8 cellular contexts compared by ENCODE assay signal in the genomic region with DNA sequence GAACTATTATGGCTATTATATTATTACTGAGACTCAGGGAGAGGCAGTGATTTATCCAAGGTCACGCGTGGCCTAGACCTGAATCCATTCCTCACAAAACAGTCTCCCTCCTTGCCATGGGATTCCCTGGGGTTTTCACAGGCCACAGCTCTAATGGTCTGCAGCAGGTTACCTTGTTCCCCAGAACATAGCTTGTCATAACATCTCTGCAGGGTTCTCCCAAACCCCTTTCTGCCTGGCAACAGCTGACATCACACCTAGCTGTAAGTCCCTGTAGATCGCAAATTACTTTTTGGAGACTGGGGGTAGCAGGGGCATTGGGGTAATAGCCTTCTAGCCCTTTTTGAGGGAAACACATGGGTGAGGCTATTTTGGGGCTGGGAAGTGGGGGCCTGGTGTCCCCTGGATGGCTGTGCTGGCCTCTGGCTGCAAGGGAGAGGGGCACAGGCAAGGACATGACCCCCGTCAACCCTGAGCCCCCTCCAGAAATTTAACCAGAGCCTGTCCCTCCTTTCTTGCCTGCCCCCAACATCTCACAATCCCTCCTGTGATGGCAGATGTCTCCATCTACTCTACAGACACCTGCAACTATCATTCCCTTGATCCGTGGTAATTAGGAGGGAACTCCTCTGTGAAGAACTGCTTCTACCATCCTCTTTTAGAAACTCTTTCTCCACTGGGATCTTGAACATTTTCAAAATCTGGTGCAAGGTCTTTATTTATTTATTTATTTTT. TPM values are rescaled to one million over a fixed set of nuclear protein-coding genes. Genes with fewer than 3 reads are reported as not detected.
DNase-seq lines count a peak whose midpoint lies in the region; ATAC-seq, FAIRE-seq and TF ChIP-seq lines count a peak whose summit lies in the region.

No MANE protein-coding gene starts in this region.

- peaks cover 32% of the 10 kb centered on the region for H4K20me1 ChIP-seq in GM12878 (ENCODE audit: control insufficient read depth, insufficient read depth)

- H2AFZ ChIP-seq in GM12878 (ENCODE audit: control insufficient read depth, low read depth, low read length), result no peak overlapping the region

- no peaks in the 10 kb centered on the region for H3K27me3 Mint-ChIP-seq in T-helper 1 cell treated with Interleukin-12 subunit alpha and Interleukin-12 subunit beta and Interleukin-4 antibody, amounts not matched to agents 30 μg/mL and 1 μg/mL, for 36 hours (ENCODE audit: low read depth)
- no peaks in the 10 kb centered on the region for H3K27me3 Mint-ChIP-seq in mesothelial cell of epicardium (ENCODE audit: low read depth)

- H3K4me2 ChIP-seq in GM12878 (ENCODE audit: control insufficient read depth, insufficient read depth), result peak overlapping the region; percentile 68

- peak overlapping the region; percentile 100 for H3K9ac ChIP-seq in GM12878 (ENCODE audit: control insufficient read depth, insufficient read depth, low read length)

- FAIRE-seq in GM12878 (lab: Jason Lieb, UNC), result no peak

- CTCF ChIA-PET in GM12878 (lab: Yijun Ruan, JAX), result interaction anchor here (1.0 to 3.0 kb wide), 7 partner anchors 11 to 46 kb away, joined by 3 to 35 read pairs (median 5); no protein-coding TSS in a partner anchor

- H3K4me1 ChIP-seq in GM12878 (ENCODE audit: control insufficient read depth, insufficient read depth, low read length), result peaks cover 45% of the 10 kb centered on the region

- no peaks in the 10 kb centered on the region for H3K27me3 ChIP-seq in GM12878 (replicated peaks in 1 of 2; ENCODE audit: control insufficient read depth in 2 of 2, insufficient read depth in 2 of 2, low read length in 1 of 2)

- DNase-seq in GM12878 (ENCODE audit: low read depth, low spot score), result no peak
- DNase-seq in mesothelial cell of epicardium (ENCODE audit: low spot score in 2 of 2, unreplicated experiment in 2 of 2), result no peak
- peak; percentile 72 for DNase-seq in stimulated activated naive CD8-positive, alpha-beta T cell treated with anti-CD3 and anti-CD28 coated beads, Interleukin-15, Interleukin-2, amounts not matched to agents 100 U/mL and 50 U/mL, for 24 hours
- no peak for DNase-seq in NCI-H748 treated with DMSO at 0.1 percent for 48 hours (lab: John Stamatoyannopoulos, UW)
- no peak for DNase-seq in cortex of kidney (lab: John Stamatoyannopoulos, UW)

- peak overlapping the region; percentile 100 for H3K27ac ChIP-seq in GM12878 (ENCODE audit: control insufficient read depth, insufficient read depth)

- SMC1A ChIA-PET in GM12878 (lab: Charles Lee; ENCODE audit: uncharacterized antibody, unreplicated experiment), result interaction anchor here (0.6 to 3.5 kb wide), 8 partner anchors 8 to 79 kb away, joined by 3 to 23 read pairs (median 6); no protein-coding TSS in a partner anchor

- peaks cover 40% of the 10 kb centered on the region for H3K36me3 Mint-ChIP-seq in T-helper 1 cell treated with Interleukin-12 subunit alpha and Interleukin-12 subunit beta and Interleukin-4 antibody, amounts not matched to agents 30 μg/mL and 1 μg/mL, for 36 hours (ENCODE audit: low read depth)
- no peaks in the 10 kb centered on the region for H3K36me3 Mint-ChIP-seq in mesothelial cell of epicardium

- H3K9me3 ChIP-seq in GM12878 (replicated peaks; ENCODE audit: control insufficient read depth, insufficient read depth, low read length), result no peaks in the 10 kb centered on the region

- RAD21 ChIA-PET in GM12878 (lab: Charles Lee; ENCODE audit: unreplicated experiment), result interaction anchor here (1.0 to 5.3 kb wide), 12 partner anchors 8 to 76 kb away, joined by 4 to 49 read pairs (median 8); partner anchors contain the start of gene RPS14

- peaks cover 40% of the 10 kb centered on the region for H3K4me1 Mint-ChIP-seq in T-helper 1 cell treated with Interleukin-12 subunit alpha and Interleukin-12 subunit beta and Interleukin-4 antibody, amounts not matched to agents 30 μg/mL and 1 μg/mL, for 36 hours (ENCODE audit: low read depth)
- H3K4me1 Mint-ChIP-seq in mesothelial cell of epicardium, result peaks cover 21% of the 10 kb centered on the region

- H3K36me3 ChIP-seq in GM12878 (ENCODE audit: control insufficient read depth in 2 of 2, insufficient read depth in 2 of 2, low read length in 1 of 2), result peaks cover 13 to 23% of the 10 kb centered on the region in 2 experiments

- intact Hi-C loops in GM12878 (cut with micrococcal nuclease; ENCODE audit: unreplicated experiment), result loop anchor here (10.0 kb wide), 2 partner anchors 743 to 1607 kb away; partner anchors contain the start of gene ANXA6

- POLR2A ChIA-PET in GM12878 (lab: Charles Lee), result interaction anchor here (0.6 to 5.0 kb wide), 18 partner anchors 9 to 682 kb away, joined by 3 to 44 read pairs (median 7); no protein-coding TSS in a partner anchor

- in situ Hi-C loops in GM12878 (cut with MboI), result no loop called here

- WGBS in GM12878 (ENCODE audit: insufficient coverage, insufficient replicate concordance, low lambda C conversion rate, missing lambda C conversion rate), result 3% methylated on average over 5 of the region's 5 CpGs

- peak overlapping the region; percentile 99 for H3K4me3 ChIP-seq in GM12878

- no peak for TF ChIP-seq RAD21 in GM12878 (IDR thresholded peaks at IDR 0.05; ENCODE audit: insufficient read depth, low read depth, low read length)

- BruUV-seq in GM12878 (replicated peaks; lab: Mats Ljungman, UMichigan), result no TSS peak

- ATAC-seq in GM21737 (IDR thresholded peaks at IDR 0.05; ENCODE audit: unreplicated experiment) (peak; percentile 17), GM12878 (peak; percentile 1), HG03520 (IDR thresholded peaks at IDR 0.05; ENCODE audit: unreplicated experiment) (no peak)
- no peak for ATAC-seq in stimulated activated naive CD8-positive, alpha-beta T cell treated with anti-CD3 and anti-CD28 coated beads, Interleukin-15, Interleukin-2, amounts not matched to agents 100 U/mL and 50 U/mL, for 24 hours

- H3K79me2 ChIP-seq in GM12878 (ENCODE audit: control insufficient read depth, insufficient read depth, low read length), result peaks cover 79% of the 10 kb centered on the region

- H3K4me3 Mint-ChIP-seq in T-helper 1 cell treated with Interleukin-12 subunit alpha and Interleukin-12 subunit beta and Interleukin-4 antibody, amounts not matched to agents 30 μg/mL and 1 μg/mL, for 36 hours, result peak overlapping the region; percentile 95
- no peak overlapping the region for H3K4me3 Mint-ChIP-seq in mesothelial cell of epicardium

- H3K9me3 Mint-ChIP-seq in T-helper 1 cell treated with Interleukin-12 subunit alpha and Interleukin-12 subunit beta and Interleukin-4 antibody, amounts not matched to agents 30 μg/mL and 1 μg/mL, for 36 hours, result no peaks in the 10 kb centered on the region
- no peaks in the 10 kb centered on the region for H3K9me3 Mint-ChIP-seq in mesothelial cell of epicardium

- no peak for TF ChIP-seq CTCF in GM12878 (IDR thresholded peaks at IDR 0.05 in 2 of 3, conservative IDR thresholded peaks at IDR 0.05 in 1 of 3; ENCODE audit: control insufficient read depth in 2 of 3, extremely low read depth in 1 of 3, insufficient read depth in 1 of 3, low read depth in 3 of 3, low read length in 3 of 3)
- no peak for TF ChIP-seq CTCF in mesothelial cell of epicardium (IDR thresholded peaks at IDR 0.05; ENCODE audit: unreplicated experiment)

- peak overlapping the region; percentile 97 for H3K27ac Mint-ChIP-seq in T-helper 1 cell treated with Interleukin-12 subunit alpha and Interleukin-12 subunit beta and Interleukin-4 antibody, amounts not matched to agents 30 μg/mL and 1 μg/mL, for 36 hours
- peak overlapping the region; percentile 89 for H3K27ac Mint-ChIP-seq in mesothelial cell of epicardium

- peak; percentile 76 for TF ChIP-seq POLR2A in GM12878 (IDR thresholded peaks at IDR 0.05; ENCODE audit: low read depth, low read length)

- peak in 1 of 2 experiments; percentile 33; a peak in 1 of 4 replicates for TF ChIP-seq EP300 in GM12878 (IDR thresholded peaks at IDR 0.05; ENCODE audit: borderline replicate concordance in 1 of 2, control insufficient read depth in 1 of 2, low read depth in 2 of 2, low read length in 2 of 2)

RNA-seq across cellular contexts. Expression of gene CD74, which starts 1.3 kb away (rescaled TPM):
- total RNA-seq in GM12878 (2013; cell fraction: nucleolus; rRNA removed), result 2,823 and 2,919 TPM in 2 replicates
- total RNA-seq in GM12878 (2014; rRNA removed) (10,156 and 11,063 TPM in 2 replicates), GM12878 (2014; rRNA removed; fragmentation: Illumina TruSeq; extraction: Trizol) (2,507 and 2,767 TPM in 2 replicates), GM12878 (2021) (4,973 and 5,010 TPM in 2 replicates), mesothelial cell of epicardium (16.1 to 17.1 TPM (median 16.9 TPM) in 3 replicates)
- polyA plus RNA-seq in GM12878 (2011; ENCODE audit: low read depth), result 4,271 TPM
- polyA plus RNA-seq in GM12878 (2011; rRNA removed) (309 and 1,760 TPM in 2 replicates), GM12878 (2014; fragmentation: Illumina TruSeq; extraction: Trizol) (3,291 and 4,542 TPM in 2 replicates), GM12878 (2014; fragmentation: Nextera tagmentation; extraction: Ambion mirVana) (1,000 to 10,000 TPM; 1,387 to 2,107 TPM), GM12878 (2014; rRNA removed) (3,302 and 5,141 TPM in 2 replicates), GM12878 (2016; fragmentation: Nextera tagmentation; extraction: Ambion mirVana) (1,000 to 10,000 TPM; 6,006 to 6,596 TPM)
- 1,718 and 2,321 TPM in 2 replicates for polyA plus RNA-seq in GM12878 (2011; cell fraction: cytosol; rRNA removed)
- 1,510 and 1,766 TPM in 2 replicates for polyA plus RNA-seq in GM12878 (2011; cell fraction: nucleus; rRNA removed)
- polyA plus RNA-seq in GM12878 (2012), result 6,323 and 7,232 TPM in 2 replicates
- polyA minus RNA-seq in GM12878 (2011; rRNA and poly(A)+ RNA removed), result 1,457 and 1,517 TPM in 2 replicates
- polyA minus RNA-seq in GM12878 (2011; cell fraction: cytosol; rRNA and poly(A)+ RNA removed), result 1,302 and 1,364 TPM in 2 replicates
- 388 and 604 TPM in 2 replicates for polyA minus RNA-seq in GM12878 (2011; cell fraction: nucleus; rRNA and poly(A)+ RNA removed)

RNA-seq across cellular contexts. Expression of gene RPS14, which starts 38.1 kb away (rescaled TPM):
- total RNA-seq in GM12878 (2013; cell fraction: nucleolus; rRNA removed), result 281 and 294 TPM in 2 replicates
- 3,103 and 3,139 TPM in 2 replicates for total RNA-seq in GM12878 (2014; rRNA removed)
- 2,472 and 2,596 TPM in 2 replicates for total RNA-seq in GM12878 (2014; rRNA removed; fragmentation: Illumina TruSeq; extraction: Trizol)
- 3,369 and 3,514 TPM in 2 replicates for total RNA-seq in GM12878 (2021)
- polyA plus RNA-seq in GM12878 (2011; ENCODE audit: low read depth), result 9,466 TPM
- polyA plus RNA-seq in GM12878 (2011; rRNA removed), result 3,820 and 3,850 TPM in 2 replicates
- 6,340 and 8,149 TPM in 2 replicates for polyA plus RNA-seq in GM12878 (2011; cell fraction: cytosol; rRNA removed)
- 1,312 and 1,697 TPM in 2 replicates for polyA plus RNA-seq in GM12878 (2011; cell fraction: nucleus; rRNA removed)
- 4,574 and 5,154 TPM in 2 replicates for polyA plus RNA-seq in GM12878 (2012)
- polyA plus RNA-seq in GM12878 (2014; fragmentation: Illumina TruSeq; extraction: Trizol), result 3,219 and 4,047 TPM in 2 replicates
- polyA plus RNA-seq in GM12878 (2014; fragmentation: Nextera tagmentation; extraction: Ambion mirVana), result 1,000 to 10,000 TPM; 2,295 to 2,356 TPM
- 3,649 and 3,781 TPM in 2 replicates for polyA plus RNA-seq in GM12878 (2014; rRNA removed)
- polyA plus RNA-seq in GM12878 (2016; fragmentation: Nextera tagmentation; extraction: Ambion mirVana), result 1,000 to 10,000 TPM; 2,318 to 2,319 TPM
- 1,451 and 1,695 TPM in 2 replicates for polyA minus RNA-seq in GM12878 (2011; rRNA and poly(A)+ RNA removed)
- polyA minus RNA-seq in GM12878 (2011; cell fraction: cytosol; rRNA and poly(A)+ RNA removed), result 359 and 410 TPM in 2 replicates
- polyA minus RNA-seq in GM12878 (2011; cell fraction: nucleus; rRNA and poly(A)+ RNA removed), result 135 and 152 TPM in 2 replicates
- total RNA-seq in mesothelial cell of epicardium, result 2,586 to 2,705 TPM (median 2,627 TPM) in 3 replicates

RNA-seq across cellular contexts. Expression of gene TCOF1, which starts 53.9 kb away (rescaled TPM):
- 55.0 and 67.3 TPM in 2 replicates for total RNA-seq in GM12878 (2013; cell fraction: nucleolus; rRNA removed)
- total RNA-seq in GM12878 (2014; rRNA removed) (35.0 and 42.1 TPM in 2 replicates), GM12878 (2014; rRNA removed; fragmentation: Illumina TruSeq; extraction: Trizol) (30.5 and 35.6 TPM in 2 replicates), GM12878 (2021) (74.7 and 83.9 TPM in 2 replicates), mesothelial cell of epicardium (53.7 to 58.8 TPM (median 55.7 TPM) in 3 replicates)
- 11.1 TPM for polyA plus RNA-seq in GM12878 (2011; ENCODE audit: low read depth)
- polyA plus RNA-seq in GM12878 (2011; rRNA removed) (6.4 and 12.7 TPM in 2 replicates), GM12878 (2014; fragmentation: Illumina TruSeq; extraction: Trizol) (39.4 and 56.1 TPM in 2 replicates), GM12878 (2014; fragmentation: Nextera tagmentation; extraction: Ambion mirVana) (10 to 100 TPM in 1 of 2 experiments, 1 to 10 TPM in 1; 8.7 to 12.3 TPM), GM12878 (2014; rRNA removed) (35.4 and 44.6 TPM in 2 replicates), GM12878 (2016; fragmentation: Nextera tagmentation; extraction: Ambion mirVana) (10 to 100 TPM; 71.2 to 76.3 TPM)
- polyA plus RNA-seq in GM12878 (2011; cell fraction: cytosol; rRNA removed), result 17.0 and 18.6 TPM in 2 replicates
- polyA plus RNA-seq in GM12878 (2011; cell fraction: nucleus; rRNA removed), result 48.4 and 68.2 TPM in 2 replicates
- polyA plus RNA-seq in GM12878 (2012), result 20.7 and 25.6 TPM in 2 replicates
- 14.8 and 21.1 TPM in 2 replicates for polyA minus RNA-seq in GM12878 (2011; rRNA and poly(A)+ RNA removed)
- polyA minus RNA-seq in GM12878 (2011; cell fraction: cytosol; rRNA and poly(A)+ RNA removed), result 11.4 and 13.2 TPM in 2 replicates
- 19.5 and 38.2 TPM in 2 replicates for polyA minus RNA-seq in GM12878 (2011; cell fraction: nucleus; rRNA and poly(A)+ RNA removed)

Comparison
In these comparisons a context has a peak if more than half of its experiments do, and no peak if none do; other contexts are left out.
1. ATAC-seq: peak in GM21737 (single experiment) and GM12878 (single experiment); none in stimulated activated naive CD8-positive, alpha-beta T cell treated with anti-CD3 and anti-CD28 coated beads, Interleukin-15, Interleukin-2, amounts not matched to agents 100 U/mL and 50 U/mL, for 24 hours (single experiment) and HG03520 (single experiment).
2. RNA of gene CD74, which starts 1.3 kb away (total RNA-seq): 2,507 to 11,063 TPM in GM12878; 16.1 to 17.1 TPM in mesothelial cell of epicardium; every median in the first group is over 100 times any median in the second.